ENCODE assay signal across 1 cellular context in the genomic region with DNA sequence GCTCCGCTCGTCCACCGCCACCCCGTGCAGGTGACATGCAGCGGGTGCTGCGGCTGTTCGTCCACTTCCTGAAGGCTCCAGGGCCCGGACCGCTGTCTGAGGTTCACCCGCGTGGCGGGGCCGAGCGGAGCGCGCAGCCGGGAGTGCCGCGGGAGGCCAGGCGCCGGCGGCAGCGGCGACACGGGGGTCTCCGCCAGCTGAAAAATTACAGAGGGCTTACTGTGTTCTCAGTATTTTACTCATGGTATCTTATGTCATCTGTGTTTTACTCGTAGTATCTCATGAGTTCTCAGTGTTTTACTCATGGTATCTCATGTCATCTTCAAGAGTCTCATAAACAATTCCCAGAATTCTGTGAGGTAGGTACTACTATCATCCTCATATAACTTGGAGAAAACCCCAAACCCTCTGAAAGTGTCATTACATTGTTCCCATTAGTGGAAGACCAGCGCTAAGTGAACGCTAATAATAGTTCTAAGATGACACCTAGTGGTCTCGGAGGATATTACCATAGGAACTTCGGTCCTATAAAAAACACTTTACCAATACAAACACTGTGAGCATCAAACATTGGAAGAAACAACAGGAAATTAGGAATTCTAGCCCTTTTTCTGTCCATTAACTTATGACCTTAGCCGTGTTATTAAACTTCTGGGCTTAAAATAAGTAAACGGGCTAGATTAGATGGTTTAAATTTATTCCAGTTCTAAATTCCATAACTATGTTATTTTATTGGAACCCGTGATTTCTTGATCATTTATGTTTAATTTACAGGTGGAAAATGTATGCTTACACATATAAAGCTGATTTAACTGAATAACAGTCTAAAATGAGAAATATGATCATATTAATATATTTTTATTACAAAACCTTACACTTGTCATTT.
TF ChIP-seq lines count a peak whose summit lies in the region.

No MANE protein-coding gene starts in this region.

TF ChIP-seq in HEK293, 187 proteins besides CTCF, POLR2A, EP300 and RAD21 (continued from another document):
- TF ChIP-seq, protein P1, sequence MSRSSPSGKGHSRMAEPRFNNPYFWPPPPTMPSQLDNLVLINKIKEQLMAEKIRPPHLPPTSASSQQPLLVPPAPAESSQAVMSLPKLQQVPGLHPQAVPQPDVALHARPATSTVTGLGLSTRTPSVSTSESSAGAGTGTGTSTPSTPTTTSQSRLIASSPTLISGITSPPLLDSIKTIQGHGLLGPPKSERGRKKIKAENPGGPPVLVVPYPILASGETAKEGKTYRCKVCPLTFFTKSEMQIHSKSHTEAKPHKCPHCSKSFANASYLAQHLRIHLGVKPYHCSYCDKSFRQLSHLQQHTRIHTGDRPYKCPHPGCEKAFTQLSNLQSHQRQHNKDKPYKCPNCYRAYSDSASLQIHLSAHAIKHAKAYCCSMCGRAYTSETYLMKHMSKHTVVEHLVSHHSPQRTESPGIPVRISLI (tag by site-specific recombination; IDR thresholded peaks at IDR 0.05), result 0 out of 2 replicates have a peak, but pooled peaks have one; percentile 43
- TF ChIP-seq, protein P2, sequence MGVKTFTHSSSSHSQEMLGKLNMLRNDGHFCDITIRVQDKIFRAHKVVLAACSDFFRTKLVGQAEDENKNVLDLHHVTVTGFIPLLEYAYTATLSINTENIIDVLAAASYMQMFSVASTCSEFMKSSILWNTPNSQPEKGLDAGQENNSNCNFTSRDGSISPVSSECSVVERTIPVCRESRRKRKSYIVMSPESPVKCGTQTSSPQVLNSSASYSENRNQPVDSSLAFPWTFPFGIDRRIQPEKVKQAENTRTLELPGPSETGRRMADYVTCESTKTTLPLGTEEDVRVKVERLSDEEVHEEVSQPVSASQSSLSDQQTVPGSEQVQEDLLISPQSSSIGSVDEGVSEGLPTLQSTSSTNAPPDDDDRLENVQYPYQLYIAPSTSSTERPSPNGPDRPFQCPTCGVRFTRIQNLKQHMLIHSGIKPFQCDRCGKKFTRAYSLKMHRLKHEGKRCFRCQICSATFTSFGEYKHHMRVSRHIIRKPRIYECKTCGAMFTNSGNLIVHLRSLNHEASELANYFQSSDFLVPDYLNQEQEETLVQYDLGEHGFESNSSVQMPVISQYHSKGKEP (tag by site-specific recombination; IDR thresholded peaks at IDR 0.05), result no peak
- TF ChIP-seq, protein P3, sequence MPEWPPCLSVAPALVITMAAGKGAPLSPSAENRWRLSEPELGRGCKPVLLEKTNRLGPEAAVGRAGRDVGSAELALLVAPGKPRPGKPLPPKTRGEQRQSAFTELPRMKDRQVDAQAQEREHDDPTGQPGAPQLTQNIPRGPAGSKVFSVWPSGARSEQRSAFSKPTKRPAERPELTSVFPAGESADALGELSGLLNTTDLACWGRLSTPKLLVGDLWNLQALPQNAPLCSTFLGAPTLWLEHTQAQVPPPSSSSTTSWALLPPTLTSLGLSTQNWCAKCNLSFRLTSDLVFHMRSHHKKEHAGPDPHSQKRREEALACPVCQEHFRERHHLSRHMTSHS (tag by site-specific recombination; IDR thresholded peaks at IDR 0.05), result no peak
- TF ChIP-seq, protein P4, sequence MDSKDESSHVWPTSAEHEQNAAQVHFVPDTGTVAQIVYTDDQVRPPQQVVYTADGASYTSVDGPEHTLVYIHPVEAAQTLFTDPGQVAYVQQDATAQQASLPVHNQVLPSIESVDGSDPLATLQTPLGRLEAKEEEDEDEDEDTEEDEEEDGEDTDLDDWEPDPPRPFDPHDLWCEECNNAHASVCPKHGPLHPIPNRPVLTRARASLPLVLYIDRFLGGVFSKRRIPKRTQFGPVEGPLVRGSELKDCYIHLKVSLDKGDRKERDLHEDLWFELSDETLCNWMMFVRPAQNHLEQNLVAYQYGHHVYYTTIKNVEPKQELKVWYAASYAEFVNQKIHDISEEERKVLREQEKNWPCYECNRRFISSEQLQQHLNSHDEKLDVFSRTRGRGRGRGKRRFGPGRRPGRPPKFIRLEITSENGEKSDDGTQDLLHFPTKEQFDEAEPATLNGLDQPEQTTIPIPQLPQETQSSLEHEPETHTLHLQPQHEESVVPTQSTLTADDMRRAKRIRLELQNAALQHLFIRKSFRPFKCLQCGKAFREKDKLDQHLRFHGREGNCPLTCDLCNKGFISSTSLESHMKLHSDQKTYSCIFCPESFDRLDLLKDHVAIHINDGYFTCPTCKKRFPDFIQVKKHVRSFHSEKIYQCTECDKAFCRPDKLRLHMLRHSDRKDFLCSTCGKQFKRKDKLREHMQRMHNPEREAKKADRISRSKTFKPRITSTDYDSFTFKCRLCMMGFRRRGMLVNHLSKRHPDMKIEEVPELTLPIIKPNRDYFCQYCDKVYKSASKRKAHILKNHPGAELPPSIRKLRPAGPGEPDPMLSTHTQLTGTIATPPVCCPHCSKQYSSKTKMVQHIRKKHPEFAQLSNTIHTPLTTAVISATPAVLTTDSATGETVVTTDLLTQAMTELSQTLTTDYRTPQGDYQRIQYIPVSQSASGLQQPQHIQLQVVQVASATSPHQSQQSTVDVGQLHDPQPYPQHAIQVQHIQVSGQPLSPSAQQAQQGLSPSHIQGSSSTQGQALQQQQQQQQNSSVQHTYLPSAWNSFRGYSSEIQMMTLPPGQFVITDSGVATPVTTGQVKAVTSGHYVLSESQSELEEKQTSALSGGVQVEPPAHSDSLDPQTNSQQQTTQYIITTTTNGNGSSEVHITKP (tag by site-specific recombination; IDR thresholded peaks at IDR 0.05), result peak; percentile 38
- TF ChIP-seq WT1 (tag by site-specific recombination; IDR thresholded peaks at IDR 0.05) (no peak), GLIS1 (tag by site-specific recombination; IDR thresholded peaks at IDR 0.05) (peak; percentile 31; the same call in 1 of the 2 replicates), ZNF391 (tag by site-specific recombination; IDR thresholded peaks at IDR 0.05; ENCODE audit: borderline replicate concordance, low read depth) (no peak), ZNF19 (tag by site-specific recombination; IDR thresholded peaks at IDR 0.05; ENCODE audit: low read depth) (no peak), ZNF341 (tag by site-specific recombination; IDR thresholded peaks at IDR 0.05; ENCODE audit: low read depth) (no peak), ZNF266 (tag by site-specific recombination; IDR thresholded peaks at IDR 0.05; ENCODE audit: low read depth) (no peak), ZNF2 (tag by site-specific recombination; IDR thresholded peaks at IDR 0.05) (peak; percentile 35; the same call in 1 of the 2 replicates), ZNF335 (tag by site-specific recombination; conservative IDR thresholded peaks at IDR 0.05) (peak; percentile 40; the same call in 1 of the 2 replicates)
- TF ChIP-seq, protein P5, sequence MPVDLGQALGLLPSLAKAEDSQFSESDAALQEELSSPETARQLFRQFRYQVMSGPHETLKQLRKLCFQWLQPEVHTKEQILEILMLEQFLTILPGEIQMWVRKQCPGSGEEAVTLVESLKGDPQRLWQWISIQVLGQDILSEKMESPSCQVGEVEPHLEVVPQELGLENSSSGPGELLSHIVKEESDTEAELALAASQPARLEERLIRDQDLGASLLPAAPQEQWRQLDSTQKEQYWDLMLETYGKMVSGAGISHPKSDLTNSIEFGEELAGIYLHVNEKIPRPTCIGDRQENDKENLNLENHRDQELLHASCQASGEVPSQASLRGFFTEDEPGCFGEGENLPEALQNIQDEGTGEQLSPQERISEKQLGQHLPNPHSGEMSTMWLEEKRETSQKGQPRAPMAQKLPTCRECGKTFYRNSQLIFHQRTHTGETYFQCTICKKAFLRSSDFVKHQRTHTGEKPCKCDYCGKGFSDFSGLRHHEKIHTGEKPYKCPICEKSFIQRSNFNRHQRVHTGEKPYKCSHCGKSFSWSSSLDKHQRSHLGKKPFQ (tag by site-specific recombination; IDR thresholded peaks at IDR 0.05), result no peak
- TF ChIP-seq, protein P6, sequence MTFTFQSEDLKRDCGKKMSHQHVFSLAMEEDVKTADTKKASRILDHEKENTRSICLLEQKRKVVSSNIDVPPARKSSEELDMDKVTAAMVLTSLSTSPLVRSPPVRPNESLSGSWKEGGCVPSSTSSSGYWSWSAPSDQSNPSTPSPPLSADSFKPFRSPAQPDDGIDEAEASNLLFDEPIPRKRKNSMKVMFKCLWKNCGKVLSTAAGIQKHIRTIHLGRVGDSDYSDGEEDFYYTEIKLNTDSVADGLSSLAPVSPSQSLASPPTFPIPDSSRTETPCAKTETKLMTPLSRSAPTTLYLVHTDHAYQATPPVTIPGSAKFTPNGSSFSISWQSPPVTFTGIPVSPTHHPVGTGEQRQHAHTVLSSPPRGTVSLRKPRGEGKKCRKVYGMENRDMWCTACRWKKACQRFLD (tag by site-specific recombination; IDR thresholded peaks at IDR 0.05), result no peak
